In the genomic region with DNA sequence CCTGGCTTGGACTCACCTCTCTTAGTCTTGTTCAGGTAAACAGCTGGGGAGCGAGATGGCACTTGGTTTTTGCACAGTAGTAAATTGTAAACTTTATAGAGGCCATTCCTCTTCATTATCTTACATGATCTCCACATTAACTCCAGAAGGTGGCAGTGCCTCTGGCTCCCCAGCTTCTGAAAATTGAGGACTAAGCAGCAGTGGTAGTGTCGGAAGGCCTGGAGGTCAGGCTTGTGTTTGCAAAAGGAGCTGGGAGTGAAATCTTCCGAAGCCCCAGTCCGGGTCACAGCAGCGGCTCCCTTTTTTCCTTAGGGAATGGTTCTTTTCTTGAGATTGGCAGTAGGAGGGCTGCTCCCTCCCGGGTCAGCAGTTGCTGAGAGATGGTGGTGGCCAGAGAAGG, we compare ENCODE assay signal across 10 cellular contexts.
DNase-seq lines count a peak whose midpoint lies in the region; ATAC-seq and TF ChIP-seq lines count a peak whose summit lies in the region.
"Had no signal": no experiment of that assay in that cellular context is flagged by ENCODE, and none has a peak within 500 bp of the region (broad histone marks: within the 10 kb centered on the region; RNA-seq: fewer than 3 reads in every experiment).

No MANE protein-coding gene starts in this region.

- H3K23ac ChIP-seq in IMR-90 (ENCODE audit: low read depth, low read length), result 0 out of 2 replicates have a peak overlapping the region, but pooled peaks have one; percentile 27

- H3K27me3 Mint-ChIP-seq in chondrocyte (ENCODE audit: low read depth) (no peaks in the 10 kb centered on the region), mesothelial cell of epicardium (ENCODE audit: low read depth) (no peaks in the 10 kb centered on the region)

- no peaks in the 10 kb centered on the region for H3K9me3 Mint-ChIP-seq in chondrocyte (ENCODE audit: low read depth)
- no peaks in the 10 kb centered on the region for H3K9me3 Mint-ChIP-seq in mesothelial cell of epicardium

- H3K4me3 ChIP-seq in IMR-90 (ENCODE audit: insufficient read depth, low read depth, low read length) (no peak overlapping the region), transverse colon (no peak overlapping the region)

- no peak overlapping the region for H2AK5ac ChIP-seq in IMR-90 (ENCODE audit: low read depth, low read length)

- no CpG with 5 or more reads among the region's 6 CpGs for WGBS in IMR-90 (ENCODE audit: extremely low coverage in 2 of 2, insufficient read length in 1 of 2), 2 experiments
- 90 to 93% methylated on average over 3 to 6 of the region's 6 CpGs for WGBS in transverse colon (ENCODE audit: low coverage in 1 of 2), 2 donors

- H3K4ac ChIP-seq in IMR-90 (ENCODE audit: low read depth, low read length), result peak overlapping the region; percentile 20; the same call in 1 of the 2 replicates

- H3K4me1 ChIP-seq in IMR-90 (ENCODE audit: control insufficient read depth, insufficient read depth, low read length) (peaks cover 31% of the 10 kb centered on the region), transverse colon (peaks cover 36 to 53% (median 38%) of the 10 kb centered on the region in 4 donors)

- TF ChIP-seq POLR2A in IMR-90 (IDR thresholded peaks at IDR 0.05; ENCODE audit: low read depth, low read length) (no peak), transverse colon (IDR thresholded peaks at IDR 0.05) (no peak)

- H3K36me3 ChIP-seq in IMR-90 (ENCODE audit: control insufficient read depth, insufficient read depth, low read length) (peaks cover 21% of the 10 kb centered on the region), transverse colon (no peaks in the 10 kb centered on the region)

- TF ChIP-seq CTCF in IMR-90 (conservative IDR thresholded peaks at IDR 0.05; ENCODE audit: low read depth, low read length), result no peak
- peak; percentile 42 for TF ChIP-seq CTCF in chondrocyte (IDR thresholded peaks at IDR 0.05)
- TF ChIP-seq CTCF in mesothelial cell of epicardium (IDR thresholded peaks at IDR 0.05; ENCODE audit: unreplicated experiment), result no peak
- no peak for TF ChIP-seq CTCF in transverse colon (IDR thresholded peaks at IDR 0.05)

- H3K4me2 ChIP-seq in IMR-90 (ENCODE audit: low read depth, low read length), result no peak overlapping the region

- H3K9me1 ChIP-seq in IMR-90 (ENCODE audit: insufficient read depth, low read length), result peaks cover 22% of the 10 kb centered on the region

- POLR2A ChIA-PET in IMR-90 (lab: Charles Lee; ENCODE audit: unreplicated experiment), result no interaction called here

- no peak overlapping the region for H2BK20ac ChIP-seq in IMR-90 (ENCODE audit: low read depth, low read length)

- no peak overlapping the region for H2BK5ac ChIP-seq in IMR-90 (ENCODE audit: low read depth, low read length, poor library complexity, severe bottlenecking)

- peak overlapping the region; percentile 62; the same call in 1 of the 2 replicates for H3K14ac ChIP-seq in IMR-90 (replicated peaks; ENCODE audit: low read depth, low read length)

- H3K27ac Mint-ChIP-seq in chondrocyte (ENCODE audit: unreplicated experiment), result peak overlapping the region; percentile 77
- H3K27ac Mint-ChIP-seq in mesothelial cell of epicardium, result peak overlapping the region; percentile 40

- H3K18ac ChIP-seq in IMR-90 (ENCODE audit: low read depth, low read length), result peak overlapping the region; percentile 24; the same call in 1 of the 2 replicates

- H3K9me3 ChIP-seq in IMR-90 (ENCODE audit: control insufficient read depth, insufficient read depth, low read length) (no peaks in the 10 kb centered on the region), transverse colon (no peaks in the 10 kb centered on the region)

- H3K27ac ChIP-seq in IMR-90 (ENCODE audit: insufficient read depth, low read length) (peak overlapping the region; percentile 64; the same call in 1 of the 2 replicates), transverse colon (peak overlapping the region; percentile 75 to 81 (median 79))
- H3K27ac ChIP-seq: parathyroid adenoma had no signal

- H3K4me3 Mint-ChIP-seq in chondrocyte (ENCODE audit: unreplicated experiment) (no peak overlapping the region), mesothelial cell of epicardium (no peak overlapping the region)

- no peaks in the 10 kb centered on the region for H3K27me3 ChIP-seq in IMR-90 (ENCODE audit: control insufficient read depth, insufficient read depth, low read length)
- no peaks in the 10 kb centered on the region for H3K27me3 ChIP-seq in transverse colon

- H4K91ac ChIP-seq in IMR-90 (ENCODE audit: insufficient read depth, low read depth, low read length), result no peak overlapping the region

- TF ChIP-seq RAD21 in IMR-90 (IDR thresholded peaks at IDR 0.05; ENCODE audit: low read length), result no peak

- no peak overlapping the region for H2AK9ac ChIP-seq in IMR-90 (replicated peaks; ENCODE audit: low read depth, low read length, poor library complexity)

- H4K8ac ChIP-seq in IMR-90 (ENCODE audit: low read depth in 2 of 2, low read length in 2 of 2), result peak overlapping the region in 1 of 2 experiments; percentile 20; a peak in 1 of 4 replicates

- H2BK120ac ChIP-seq in IMR-90 (ENCODE audit: low read depth, low read length), result no peak overlapping the region

- peaks cover 41 to 92% of the 10 kb centered on the region in 2 experiments for H3K79me1 ChIP-seq in IMR-90 (ENCODE audit: low read depth in 1 of 2, low read length in 2 of 2)

- peaks cover 81% of the 10 kb centered on the region for H4K20me1 ChIP-seq in IMR-90 (ENCODE audit: insufficient read depth, low read length)

- H3K56ac ChIP-seq in IMR-90 (ENCODE audit: extremely low read depth, insufficient read depth, low read length), result no peak overlapping the region

- TF ChIP-seq EP300 in transverse colon (IDR thresholded peaks at IDR 0.05; ENCODE audit: low read depth), result no peak

- H2AFZ ChIP-seq in IMR-90 (replicated peaks; ENCODE audit: low read length, poor library complexity), result no peak overlapping the region
- H2AFZ ChIP-seq: parathyroid adenoma had no signal

- no peak for ATAC-seq in IMR-90 (ENCODE audit: low read depth)

- no TSS peak for BruUV-seq in IMR-90 (replicated peaks; lab: Mats Ljungman, UMichigan)

- no peak overlapping the region for H2BK15ac ChIP-seq in IMR-90 (ENCODE audit: low read depth, low read length)

- peaks cover 21% of the 10 kb centered on the region for H3K36me3 Mint-ChIP-seq in chondrocyte (ENCODE audit: low read depth)
- H3K36me3 Mint-ChIP-seq in mesothelial cell of epicardium, result peaks cover 30% of the 10 kb centered on the region

- no peak overlapping the region for H3K9ac ChIP-seq in IMR-90 (ENCODE audit: low read depth, low read length)
- H3K9ac ChIP-seq: parathyroid adenoma had no signal

- dilution Hi-C loops in IMR-90 (cut with HindIII; ENCODE audit: low sequenced_read_pairs, unreplicated experiment), result no loop called here

- intact Hi-C loops in IMR-90 (cut with micrococcal nuclease) (no loop called here), transverse colon (cut with DNase I; ENCODE audit: low total_unique reads) (no loop called here)

- CTCF ChIA-PET in IMR-90 (lab: Yijun Ruan, JAX), result interaction anchor here (0.7 kb wide), 1 partner anchor 273 kb away, joined by 3 read pairs; no protein-coding TSS in a partner anchor

- H3K4me1 Mint-ChIP-seq in chondrocyte (ENCODE audit: low read depth), result peaks cover 80% of the 10 kb centered on the region
- peaks cover 37% of the 10 kb centered on the region for H3K4me1 Mint-ChIP-seq in mesothelial cell of epicardium

- H4K5ac ChIP-seq in IMR-90 (ENCODE audit: low read depth, low read length), result no peak overlapping the region; the same call in 1 of the 2 replicates

- DNase-seq in IMR-90 (no peak), chondrocyte (ENCODE audit: low spot score) (no peak), mesothelial cell of epicardium (ENCODE audit: low spot score in 2 of 2, unreplicated experiment in 2 of 2) (no peak), transverse colon (no peak), A172 (ENCODE audit: low spot score) (no peak), dermis blood vessel endothelial cell (no peak)
- DNase-seq in activated CD4-positive, CD25-positive, alpha-beta regulatory T cell (lab: John Stamatoyannopoulos, UW), result no peak
- DNase-seq: NCI-H146, T1000 had no signal

- in situ Hi-C loops in IMR-90 (cut with MboI; ENCODE audit: low sequenced_read_pairs), result no loop called here
- in situ Hi-C loops in transverse colon (cut with MboI; ENCODE audit: low pct_ligation_motif_present in 1 of 4, low pct_unique_long_range_greater_than_20kb in 1 of 4, low sequenced_read_pairs in 3 of 4), result no loop called here

TF ChIP-seq in IMR-90, 13 proteins besides CTCF, POLR2A, EP300 and RAD21:
- TF ChIP-seq, protein P1, sequence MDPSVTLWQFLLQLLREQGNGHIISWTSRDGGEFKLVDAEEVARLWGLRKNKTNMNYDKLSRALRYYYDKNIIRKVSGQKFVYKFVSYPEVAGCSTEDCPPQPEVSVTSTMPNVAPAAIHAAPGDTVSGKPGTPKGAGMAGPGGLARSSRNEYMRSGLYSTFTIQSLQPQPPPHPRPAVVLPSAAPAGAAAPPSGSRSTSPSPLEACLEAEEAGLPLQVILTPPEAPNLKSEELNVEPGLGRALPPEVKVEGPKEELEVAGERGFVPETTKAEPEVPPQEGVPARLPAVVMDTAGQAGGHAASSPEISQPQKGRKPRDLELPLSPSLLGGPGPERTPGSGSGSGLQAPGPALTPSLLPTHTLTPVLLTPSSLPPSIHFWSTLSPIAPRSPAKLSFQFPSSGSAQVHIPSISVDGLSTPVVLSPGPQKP (IDR thresholded peaks at IDR 0.05; ENCODE audit: borderline replicate concordance, low read depth, low read length), result no peak
- TF ChIP-seq USF2 (IDR thresholded peaks at IDR 0.05; ENCODE audit: low read depth, low read length) (no peak), SMC3 (IDR thresholded peaks at IDR 0.05; ENCODE audit: low read depth, low read length) (no peak), FOS (IDR thresholded peaks at IDR 0.05; ENCODE audit: low read depth, low read length) (no peak), RFX5 (IDR thresholded peaks at IDR 0.05; ENCODE audit: low read depth, low read length) (no peak)
TF ChIP-seq in IMR-90: peak in this region for 0.
